Comparison of ENCODE assay signal across 30 cellular contexts in genomic region chr17:48207776-48208175, GRCh38.
"Had no signal": no experiment of that assay in that cellular context is flagged by ENCODE, and none has a peak within 500 bp of the region (broad histone marks: within the 10 kb centered on the region; RNA-seq: fewer than 3 reads in every experiment).

No MANE protein-coding gene starts in this region.

- H3K36me3 ChIP-seq: adrenal gland, brain microvascular endothelial cell, breast epithelium had no signal

- H3K27ac ChIP-seq: adrenal gland, body of pancreas, brain microvascular endothelial cell, breast epithelium, VCaP had no signal

- ATAC-seq: activated CD8-positive, alpha-beta T cell treated with anti-CD3 and anti-CD28 coated beads for 36 hours; activated naive CD4-positive, alpha-beta T cell treated with anti-CD3 and anti-CD28 coated beads, Interleukin-2, amount 50 U/mL, for 72 hours; activated T-cell treated with anti-CD3 and anti-CD28 coated beads, Interleukin-2, amount 50 U/mL, for 4 hours; activated T-cell treated with anti-CD3 and anti-CD28 coated beads, Interleukin-2, amount 50 U/mL, for 72 hours; activated T-helper 17 cell treated with anti-CD3 and anti-CD28 coated beads, Interleukin-2, amount 50 U/mL, for 72 hours; body of pancreas had no signal

- H3K27me3 ChIP-seq: adrenal gland, body of pancreas, breast epithelium had no signal

- DNase-seq: activated B cell treated with CpG ODN at 0.5 μM for 24 hours; activated CD4-positive, alpha-beta memory T cell treated with anti-CD3 and anti-CD28 coated beads for 36 hours; activated CD4-positive, alpha-beta T cell treated with anti-CD3 and anti-CD28 coated beads for 4 hours; activated CD4-positive, alpha-beta T cell treated with anti-CD3 and anti-CD28 coated beads, Interleukin-2, amount 10 ng/mL, durations not matched to agents 24 days and 14 days; activated CD4-positive, alpha-beta T cell treated with anti-CD3 and anti-CD28 coated beads, Interleukin-2, amount 50 U/mL, for 1 hour; activated CD4-positive, alpha-beta T cell treated with anti-CD3 and anti-CD28 coated beads, Interleukin-2, amount 50 U/mL, for 4 hours; activated CD4-positive, CD25-positive, alpha-beta regulatory T cell treated with anti-CD3 and anti-CD28 coated beads, Interleukin-2, amount 50 U/mL, for 72 hours; activated CD8-positive, alpha-beta memory T cell treated with anti-CD3 and anti-CD28 coated beads, Interleukin-2, amount 50 U/mL, for 4 hours; activated CD8-positive, alpha-beta T cell treated with anti-CD3 and anti-CD28 coated beads for 36 hours; activated effector memory CD4-positive, alpha-beta T cell treated with anti-CD3 and anti-CD28 coated beads, Interleukin-2, amount 50 U/mL, for 16 hours; activated gamma-delta T cell treated with Interleukin-2 at 50 U/mL for 16 hours; activated naive CD4-positive, alpha-beta T cell; activated naive CD4-positive, alpha-beta T cell treated with anti-CD3 and anti-CD28 coated beads for 36 hours; activated naive CD8-positive, alpha-beta T cell treated with anti-CD3 and anti-CD28 coated beads for 36 hours; activated T-cell treated with anti-CD3 and anti-CD28 coated beads for 4 hours; activated T-cell treated with anti-CD3 and anti-CD28 coated beads, Interleukin-2, amount 50 U/mL, for 1 hour; activated T-cell treated with anti-CD3 and anti-CD28 coated beads, Interleukin-2, amount 50 U/mL, for 4 hours; activated T-cell treated with anti-CD3 and anti-CD28 coated beads, Interleukin-2, amount 50 U/mL, for 72 hours; adrenal gland; amniotic stem cell; aorta; body of pancreas; central memory CD4-positive, alpha-beta T cell; T-helper 2 cell; T-helper 9 cell had no signal

- H3K4me1 ChIP-seq: adrenal gland, body of pancreas, breast epithelium had no signal

- H3K4me3 ChIP-seq: adrenal gland, body of pancreas, breast epithelium had no signal

- H3K9me3 ChIP-seq: adrenal gland, body of pancreas, breast epithelium had no signal
